ENCODE assay signal across 16 cellular contexts in the genomic region with DNA sequence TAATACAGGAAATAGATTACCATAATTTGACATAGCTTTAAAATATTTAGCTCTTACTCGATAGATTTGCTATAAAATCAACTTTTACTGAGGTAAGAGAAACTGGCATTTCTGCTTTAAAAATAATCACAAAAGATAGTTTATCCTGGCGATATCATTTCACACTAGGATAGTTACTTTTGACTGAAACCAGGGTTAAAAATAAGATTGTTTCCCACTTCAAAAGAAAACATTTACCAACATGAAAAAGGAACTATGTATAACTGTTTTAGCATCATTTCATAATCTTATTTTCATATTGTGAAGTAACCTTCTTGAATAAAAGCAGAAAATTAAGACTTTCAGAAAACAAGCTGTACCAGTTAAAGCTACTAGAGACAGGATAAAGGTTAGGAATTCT.
"Had no signal": no experiment of that assay in that cellular context is flagged by ENCODE, and none has a peak within 500 bp of the region (broad histone marks: within the 10 kb centered on the region; RNA-seq: fewer than 3 reads in every experiment).

No MANE protein-coding gene starts in this region.

- H3K4me1 Mint-ChIP-seq: WTC11 had no signal

- H3K4me3 ChIP-seq: dorsolateral prefrontal cortex, skin epidermis, tibial nerve had no signal

- ATAC-seq: activated CD8-positive, alpha-beta memory T cell treated with anti-CD3 and anti-CD28 coated beads, Interleukin-2, amount 10 ng/mL, durations not matched to agents 7 days and 5 days; esophagus mucosa; WTC11 had no signal

- H3K9me3 Mint-ChIP-seq: brain; mesothelial cell of epicardium; T-helper 1 cell treated with Interleukin-12 subunit alpha and Interleukin-12 subunit beta and Interleukin-4 antibody, amounts not matched to agents 30 μg/mL and 1 μg/mL, for 36 hours; WTC11 had no signal

- H3K9me3 ChIP-seq: tibial nerve had no signal

- H3K27ac Mint-ChIP-seq: activated CD8-positive, alpha-beta memory T cell treated with anti-CD3 and anti-CD28 coated beads, Interleukin-2, amount 10 ng/mL, durations not matched to agents 7 days and 5 days; brain; T-helper 1 cell treated with Interleukin-12 subunit alpha and Interleukin-12 subunit beta and Interleukin-4 antibody, amounts not matched to agents 30 μg/mL and 1 μg/mL, for 36 hours; WTC11 had no signal

- DNase-seq: activated CD4-positive, alpha-beta T cell treated with anti-CD3 and anti-CD28 coated beads for 48 hours; activated CD8-positive, alpha-beta memory T cell treated with anti-CD3 and anti-CD28 coated beads, Interleukin-2, amount 10 ng/mL, durations not matched to agents 7 days and 5 days; activated T-cell treated with anti-CD3 and anti-CD28 coated beads, Interleukin-2, amount 50 U/mL, for 48 hours; cerebellar nuclear complex; dorsolateral prefrontal cortex; hypothalamus; posterior cingulate gyrus; stimulated activated CD4-positive, alpha-beta T cell treated with anti-CD3 and anti-CD28 coated beads, Interleukin-4, amount 100 ng/mL, for 4 hours had no signal

- H3K27ac ChIP-seq: skin epidermis had no signal

- H3K27me3 Mint-ChIP-seq: activated CD8-positive, alpha-beta memory T cell treated with anti-CD3 and anti-CD28 coated beads, Interleukin-2, amount 10 ng/mL, durations not matched to agents 7 days and 5 days; brain had no signal

- H3K4me3 Mint-ChIP-seq: activated CD8-positive, alpha-beta memory T cell treated with anti-CD3 and anti-CD28 coated beads, Interleukin-2, amount 10 ng/mL, durations not matched to agents 7 days and 5 days; brain; mesothelial cell of epicardium; T-helper 1 cell treated with Interleukin-12 subunit alpha and Interleukin-12 subunit beta and Interleukin-4 antibody, amounts not matched to agents 30 μg/mL and 1 μg/mL, for 36 hours; WTC11 had no signal

- H3K27me3 ChIP-seq: dorsolateral prefrontal cortex, tibial nerve had no signal

- FAIRE-seq: endometrium had no signal
